In the genomic region with DNA sequence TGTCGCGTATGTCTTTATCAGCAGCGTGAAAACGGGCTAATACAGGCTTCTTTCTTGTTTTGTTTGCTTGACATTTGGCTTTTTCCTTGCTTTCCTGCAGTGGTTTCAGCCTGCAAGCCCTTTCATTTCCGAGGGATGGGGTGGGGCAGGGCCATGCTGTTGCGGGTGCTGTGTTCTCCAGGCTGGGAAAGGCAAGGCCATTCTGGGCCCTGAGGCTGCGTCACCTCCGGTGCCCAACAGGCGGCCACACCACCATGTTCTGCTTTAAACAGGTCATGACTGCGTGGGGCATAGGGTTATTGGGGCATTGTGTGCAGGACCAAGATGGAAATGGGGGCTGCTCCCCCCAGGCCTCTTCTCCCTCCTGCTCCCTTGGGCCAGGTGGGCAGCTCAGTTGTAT, we compare ENCODE assay signal across 18 cellular contexts.
"Had no signal": no experiment of that assay in that cellular context is flagged by ENCODE, and none has a peak within 500 bp of the region (broad histone marks: within the 10 kb centered on the region; RNA-seq: fewer than 3 reads in every experiment).

No MANE protein-coding gene starts in this region.

- DNase-seq: activated CD4-positive, alpha-beta T cell treated with anti-CD3 and anti-CD28 coated beads, Interleukin-2, amount 50 U/mL, for 48 hours; activated naive CD4-positive, alpha-beta T cell treated with anti-CD3 and anti-CD28 coated beads, Interleukin-2, amount 50 U/mL, for 16 hours; dorsolateral prefrontal cortex; left ventricle myocardium inferior; naive thymus-derived CD8-positive, alpha-beta T cell; occipital lobe; right cardiac atrium; stimulated activated CD4-positive, alpha-beta T cell treated with anti-CD3 and anti-CD28 coated beads, Interleukin-4, amount 100 ng/mL, for 4 hours; stimulated activated CD8-positive, alpha-beta memory T cell treated with anti-CD3 and anti-CD28 coated beads, Interleukin-4, amount 100 ng/mL, for 48 hours; stimulated activated naive CD4-positive, alpha-beta T cell treated with Interleukin-2 at 50 U/mL for 16 hours; substantia nigra; uterus had no signal

- H3K27ac ChIP-seq: cardiac muscle cell, dorsolateral prefrontal cortex, left ventricle myocardium inferior, tibial nerve, uterus had no signal

- H3K9me3 ChIP-seq: uterus had no signal

- ATAC-seq: esophagus mucosa; naive thymus-derived CD8-positive, alpha-beta T cell; right cardiac atrium had no signal

- H3K36me3 ChIP-seq: cardiac muscle cell, left ventricle myocardium inferior, tibial nerve, uterus had no signal

- H3K27ac Mint-ChIP-seq: activated T-helper 2 cell treated with anti-CD3 and anti-CD28 coated beads, Interferon-gamma antibody, Interleukin-2, Interleukin-4, amounts not matched to agents 10 μg/mL and 5 μg/mL and 100 μg/mL, durations not matched to agents 14 hours and 24 hours and 36 hours; progenitor cell of endocrine pancreas had no signal

- H3K27me3 ChIP-seq: cardiac muscle cell, dorsolateral prefrontal cortex, tibial nerve, uterus had no signal

- H3K27me3 Mint-ChIP-seq: progenitor cell of endocrine pancreas had no signal

- H3K4me3 ChIP-seq: cardiac muscle cell, dorsolateral prefrontal cortex, left ventricle myocardium inferior, smooth muscle cell, tibial nerve, uterus had no signal

- H3K4me3 Mint-ChIP-seq: naive thymus-derived CD8-positive, alpha-beta T cell had no signal
